ENCODE assay signal across 8 cellular contexts in genomic region chr11:72724851-72725730, GRCh38. TPM values are rescaled to one million over a fixed set of nuclear protein-coding genes. Genes with fewer than 3 reads are reported as not detected.
DNase-seq lines count a peak whose midpoint lies in the region; ATAC-seq and TF ChIP-seq lines count a peak whose summit lies in the region.

No MANE protein-coding gene starts in this region.

- H3F3A ChIP-seq in SU-DHL-6 (ENCODE audit: insufficient read depth), result no peaks in the 10 kb centered on the region

- no peak for ATAC-seq in GM18858 (IDR thresholded peaks at IDR 0.05; ENCODE audit: unreplicated experiment)

- H4K20me1 ChIP-seq in SU-DHL-6 (ENCODE audit: low read depth, low read length), result no peaks in the 10 kb centered on the region

- H3K4me2 ChIP-seq in SU-DHL-6 (ENCODE audit: low read depth, low read length, poor library complexity, severe bottlenecking), result no peak overlapping the region

- DNase-seq in GF-D8 (lab: John Stamatoyannopoulos, UW), result peak; percentile 49
- peak; percentile 78 for DNase-seq in NCI-H1105 treated with DMSO at 0.1 percent for 48 hours (lab: John Stamatoyannopoulos, UW)
- peak; percentile 78 for DNase-seq in glutamatergic neuron
- peak; percentile 52 for DNase-seq in pulmonary artery endothelial cell (ENCODE audit: low read depth, low spot score)
- peak; percentile 77 to 87 for DNase-seq in uterus

- peaks cover 3% of the 10 kb centered on the region for H3K36me3 Mint-ChIP-seq in activated naive CD8-positive, alpha-beta T cell
- H3K36me3 Mint-ChIP-seq in glutamatergic neuron (ENCODE audit: unreplicated experiment), result no peaks in the 10 kb centered on the region

- H3K9me3 ChIP-seq in SU-DHL-6 (ENCODE audit: insufficient read depth, low read length) (no peaks in the 10 kb centered on the region), uterus (no peaks in the 10 kb centered on the region)

- peak overlapping the region; percentile 27 for H3K4me3 Mint-ChIP-seq in activated naive CD8-positive, alpha-beta T cell
- no peak overlapping the region for H3K4me3 Mint-ChIP-seq in glutamatergic neuron (ENCODE audit: unreplicated experiment)

- H3K27ac Mint-ChIP-seq in activated naive CD8-positive, alpha-beta T cell, result peak overlapping the region; percentile 72
- no peak overlapping the region for H3K27ac Mint-ChIP-seq in glutamatergic neuron (ENCODE audit: unreplicated experiment)

- peaks cover 0 to 3% of the 10 kb centered on the region in 2 donors for H3K4me1 ChIP-seq in uterus

- no peaks in the 10 kb centered on the region for H3K27me3 Mint-ChIP-seq in activated naive CD8-positive, alpha-beta T cell
- H3K27me3 Mint-ChIP-seq in glutamatergic neuron (ENCODE audit: unreplicated experiment), result peaks cover 6% of the 10 kb centered on the region

- H3K4me3 ChIP-seq in SU-DHL-6 (ENCODE audit: insufficient read depth, low read length, poor library complexity, severe bottlenecking) (no peak overlapping the region), uterus (no peak overlapping the region)

- H3K79me2 ChIP-seq in SU-DHL-6 (ENCODE audit: insufficient read depth, low read length), result peaks cover 19% of the 10 kb centered on the region

- H3K27ac ChIP-seq in SU-DHL-6 (ENCODE audit: low read depth, low read length) (no peak overlapping the region), uterus (peak overlapping the region; percentile 28 to 50)

- no peak for TF ChIP-seq POLR2A in uterus (IDR thresholded peaks at IDR 0.05)

- no peaks in the 10 kb centered on the region for H3K36me3 ChIP-seq in SU-DHL-6 (ENCODE audit: low read length)
- H3K36me3 ChIP-seq in uterus, result no peaks in the 10 kb centered on the region

- H3K9me2 ChIP-seq in SU-DHL-6 (replicated peaks; ENCODE audit: insufficient read depth, low read length), result no peaks in the 10 kb centered on the region

- H3K9ac ChIP-seq in SU-DHL-6 (ENCODE audit: low read length), result no peak overlapping the region

- peaks cover 33% of the 10 kb centered on the region for H3K4me1 Mint-ChIP-seq in activated naive CD8-positive, alpha-beta T cell (ENCODE audit: low read depth)
- H3K4me1 Mint-ChIP-seq in glutamatergic neuron (ENCODE audit: low read depth, unreplicated experiment), result peaks cover 2% of the 10 kb centered on the region

- TF ChIP-seq CTCF in SU-DHL-6 (IDR thresholded peaks at IDR 0.05; ENCODE audit: insufficient read depth, low read length, poor library complexity, severe bottlenecking) (peak; percentile 99), glutamatergic neuron (IDR thresholded peaks at IDR 0.05; ENCODE audit: partially characterized antibody, unreplicated experiment) (peak; percentile 82), uterus (IDR thresholded peaks at IDR 0.05) (peak; percentile 81 to 92 (median 90))

- no peaks in the 10 kb centered on the region for H3K9me3 Mint-ChIP-seq in activated naive CD8-positive, alpha-beta T cell (ENCODE audit: low read depth)
- peaks cover 4% of the 10 kb centered on the region for H3K9me3 Mint-ChIP-seq in glutamatergic neuron (ENCODE audit: unreplicated experiment)

- intact Hi-C loops in uterus (cut with DNase I; ENCODE audit: low total_unique reads), result loop anchor here (5.0 to 10.0 kb wide), 2 partner anchors 62 to 450 kb away; no protein-coding TSS in a partner anchor

- H2AFZ ChIP-seq in SU-DHL-6 (ENCODE audit: low read depth, low read length, severe bottlenecking), result no peak overlapping the region

- H3K27me3 ChIP-seq in SU-DHL-6 (ENCODE audit: low read length) (no peaks in the 10 kb centered on the region), uterus (no peaks in the 10 kb centered on the region)

RNA-seq across cellular contexts. Expression of gene ARAP1, which starts 27.1 kb away (rescaled TPM):
- total RNA-seq in glutamatergic neuron (ENCODE audit: unreplicated experiment), result 20.5 TPM
- 58.6 and 60.9 TPM in 2 replicates for total RNA-seq in pulmonary artery endothelial cell
- total RNA-seq in uterus, result 100 to 1,000 TPM in 1 of 4 donors, 10 to 100 TPM in 3; 21.3 to 222 (median 70.4) TPM

RNA-seq across cellular contexts. Expression of gene PDE2A, which starts 50.9 kb away (rescaled TPM):
- total RNA-seq in glutamatergic neuron (ENCODE audit: unreplicated experiment), result 16.9 TPM
- 8.4 and 25.3 TPM in 2 replicates for total RNA-seq in pulmonary artery endothelial cell
- total RNA-seq in uterus, result 100 to 1,000 TPM in 2 of 4 donors, 10 to 100 TPM in 2; 13.8 to 185 (median 94.2) TPM
